ENCODE assay signal across 8 cellular contexts in genomic region chr19:11797491-11797890, GRCh38. TPM values are rescaled to one million over a fixed set of nuclear protein-coding genes. Genes with fewer than 3 reads are reported as not detected.
DNase-seq lines count a peak whose midpoint lies in the region; ATAC-seq and TF ChIP-seq lines count a peak whose summit lies in the region.

No MANE protein-coding gene starts in this region.

- H3K4me1 ChIP-seq in adrenal gland (replicated peaks in 1 of 2) (peaks cover 9 to 17% of the 10 kb centered on the region in 2 donors), heart left ventricle (peaks cover 0 to 22% (median 12%) of the 10 kb centered on the region in 12 donors), transverse colon (peaks cover 7 to 21% (median 17%) of the 10 kb centered on the region in 4 donors)

- H3K4me3 ChIP-seq in adrenal gland, result peak overlapping the region in 1 of 4 donors; percentile 80
- peak overlapping the region in 9 of 12 donors; percentile 65 to 93 (median 77) for H3K4me3 ChIP-seq in heart left ventricle
- H3K4me3 ChIP-seq in transverse colon, result peak overlapping the region in 1 of 4 donors; percentile 67

- 5 to 12% (median 8%) methylated on average over 7 to 8 of the region's 8 CpGs for WGBS in adrenal gland, 4 donors
- 5 to 8% (median 6%) methylated on average over 8 of the region's 8 CpGs for WGBS in heart left ventricle, 4 donors
- WGBS in transverse colon (ENCODE audit: low coverage in 1 of 2), 2 donors, result 4% methylated on average over 8 of the region's 8 CpGs; no CpG with 5 or more reads in 1 of the 2 donors

- intact Hi-C loops in adrenal gland (cut with DNase I), result loop anchor here in 1 of 2 donors (10.0 kb wide), 1 partner anchor 187 kb away; no protein-coding TSS in a partner anchor
- intact Hi-C loops in heart left ventricle (cut with DNase I), result loop anchor here (1.0 to 10.0 kb wide), 12 partner anchors 84 to 347 kb away; partner anchors contain the start of genes ZNF20 (in 7 of the 10), ZNF69 (in 1 of the 10) and ZNF878 (in 1 of the 10)
- intact Hi-C loops in transverse colon (cut with DNase I; ENCODE audit: low total_unique reads), result no loop called here

- ATAC-seq in heart left ventricle, result peak; percentile 93 to 94 (median 94)

- H3K27me3 ChIP-seq in adrenal gland (no peaks in the 10 kb centered on the region), heart left ventricle (no peaks in the 10 kb centered on the region), transverse colon (no peaks in the 10 kb centered on the region)

- TF ChIP-seq POLR2A in adrenal gland (IDR thresholded peaks at IDR 0.05) (no peak), heart left ventricle (IDR thresholded peaks at IDR 0.05) (no peak), transverse colon (IDR thresholded peaks at IDR 0.05) (no peak)

- DNase-seq in GOT3 (lab: John Stamatoyannopoulos, UW) (peak; percentile 14), NCI-H128 (lab: John Stamatoyannopoulos, UW; ENCODE audit: unreplicated experiment) (peak; percentile 79), T follicular helper cell (ENCODE audit: low read depth) (peak; percentile 70), adrenal gland (peak; percentile 88 to 95 (median 91)), heart left ventricle (peak; percentile 87 to 89 (median 88)), pons (ENCODE audit: low spot score) (peak; percentile 90), transverse colon (peak; percentile 92)

- TF ChIP-seq CTCF in C4-2B (conservative IDR thresholded peaks at IDR 0.05) (peak; percentile 92), adrenal gland (IDR thresholded peaks at IDR 0.05) (peak; percentile 78 to 90 (median 86)), heart left ventricle (IDR thresholded peaks at IDR 0.05) (peak; percentile 85 to 96 (median 92)), transverse colon (IDR thresholded peaks at IDR 0.05) (peak; percentile 87 to 94 (median 92))

- H3K9me3 ChIP-seq in adrenal gland (replicated peaks in 1 of 3), result no peaks in the 10 kb centered on the region
- no peaks in the 10 kb centered on the region for H3K9me3 ChIP-seq in heart left ventricle
- no peaks in the 10 kb centered on the region for H3K9me3 ChIP-seq in transverse colon

- TF ChIP-seq EP300 in transverse colon (IDR thresholded peaks at IDR 0.05; ENCODE audit: low read depth), result no peak

- in situ Hi-C loops in transverse colon (cut with MboI; ENCODE audit: low pct_ligation_motif_present in 1 of 4, low pct_unique_long_range_greater_than_20kb in 1 of 4, low sequenced_read_pairs in 3 of 4), result no loop called here

- H3K36me3 ChIP-seq in adrenal gland (replicated peaks in 1 of 2) (no peaks in the 10 kb centered on the region), heart left ventricle (no peaks in the 10 kb centered on the region), transverse colon (no peaks in the 10 kb centered on the region)

- no peak overlapping the region for H3K27ac ChIP-seq in C4-2B
- H3K27ac ChIP-seq in adrenal gland, result peak overlapping the region in 4 of 5 donors; percentile 72 to 87 (median 82)
- H3K27ac ChIP-seq in heart left ventricle, result peak overlapping the region in 4 of 12 donors; percentile 85 to 92 (median 88)
- peak overlapping the region; percentile 84 to 91 (median 86) for H3K27ac ChIP-seq in transverse colon

RNA-seq across cellular contexts. Expression of gene ZNF491, which starts 0.8 kb away (rescaled TPM):
- total RNA-seq in adrenal gland (1 to 10 TPM in 7 of 8 donors, under 1 TPM in 1; 0.24 to 7.2 (median 3.7) TPM), heart left ventricle (1 to 10 TPM in 8 of 9 donors, under 1 TPM in 1; 0.91 to 3.4 (median 2.5) TPM), transverse colon (1 to 10 TPM in 2 of 4 donors, under 1 TPM in 1, not detected in 1; 0.75 to 3.1 (median 2.4) TPM)
- polyA plus RNA-seq in adrenal gland (1 to 10 TPM; 1.2 to 3.5 (median 2.2) TPM), heart left ventricle (1 to 10 TPM; 1.2 to 2.5 TPM)

RNA-seq across cellular contexts. Expression of gene ZNF440, which starts 16.6 kb away (rescaled TPM):
- total RNA-seq in adrenal gland (10 to 100 TPM in 3 of 8 donors, 1 to 10 TPM in 5; 4.0 to 14.5 (median 9.0) TPM), heart left ventricle (1 to 10 TPM; 2.5 to 6.6 (median 5.2) TPM), transverse colon (10 to 100 TPM; 44.1 to 51.3 (median 48.2) TPM)
- polyA plus RNA-seq in adrenal gland (1 to 10 TPM; 3.4 to 7.3 (median 5.9) TPM), heart left ventricle (1 to 10 TPM; 2.9 to 5.0 TPM)

RNA-seq across cellular contexts. Expression of gene ZNF441, which starts 30.7 kb away (rescaled TPM):
- 10 to 100 TPM in 1 of 8 donors, 1 to 10 TPM in 7; 2.8 to 14.2 (median 7.5) TPM for total RNA-seq in adrenal gland
- 1 to 10 TPM; 4.4 to 9.7 (median 6.5) TPM for polyA plus RNA-seq in adrenal gland
- total RNA-seq in heart left ventricle, result 1 to 10 TPM; 2.6 to 9.3 (median 4.9) TPM
- 1 to 10 TPM; 2.4 to 2.5 TPM for polyA plus RNA-seq in heart left ventricle
- 10 to 100 TPM in 3 of 4 donors, 1 to 10 TPM in 1; 8.3 to 20.9 (median 14.8) TPM for total RNA-seq in transverse colon

RNA-seq across cellular contexts. Expression of gene ZNF439, which starts 51.0 kb away (rescaled TPM):
- 1 to 10 TPM; 2.5 to 9.7 (median 5.6) TPM for total RNA-seq in adrenal gland
- polyA plus RNA-seq in adrenal gland, result 1 to 10 TPM; 4.4 to 9.8 (median 6.3) TPM
- total RNA-seq in heart left ventricle, result 1 to 10 TPM; 1.8 to 5.1 (median 4.6) TPM
- polyA plus RNA-seq in heart left ventricle, result 1 to 10 TPM; 3.7 to 6.1 TPM
- 10 to 100 TPM; 14.6 to 20.3 (median 16.0) TPM for total RNA-seq in transverse colon

RNA-seq across cellular contexts. Expression of gene ZNF823, which starts 58.7 kb away (rescaled TPM):
- total RNA-seq in adrenal gland (1 to 10 TPM; 2.6 to 9.1 (median 4.1) TPM), heart left ventricle (1 to 10 TPM; 2.6 to 5.2 (median 4.0) TPM), transverse colon (10 to 100 TPM; 16.4 to 69.1 (median 20.1) TPM)
- polyA plus RNA-seq in adrenal gland (1 to 10 TPM; 2.8 to 4.7 (median 3.6) TPM), heart left ventricle (1 to 10 TPM; 1.6 to 2.2 TPM)

Comparison
In these comparisons a context has a peak if more than half of its experiments do, and no peak if none do; other contexts are left out.
1. DNase-seq: peak in every context shown above with its lines; median percentile 92 in transverse colon; 91 in adrenal gland; 90 in pons; 88 in heart left ventricle; 79 in NCI-H128; 70 in T follicular helper cell; 14 in GOT3.